8 cellular contexts compared by ENCODE assay signal in genomic region chr20:3786665-3787639, GRCh38. TPM values are rescaled to one million over a fixed set of nuclear protein-coding genes. Genes with fewer than 3 reads are reported as not detected.
DNase-seq lines count a peak whose midpoint lies in the region; ATAC-seq, FAIRE-seq and TF ChIP-seq lines count a peak whose summit lies in the region.

CENPB (minus strand) TSS chr20:3786740; CDS start chr20:3786483, 257 bp downstream.

- H3K4me3 Mint-ChIP-seq in activated T-helper 2 cell treated with anti-CD3 and anti-CD28 coated beads, Interferon-gamma antibody, Interleukin-2, Interleukin-4, amounts not matched to agents 10 μg/mL and 5 μg/mL and 100 μg/mL, durations not matched to agents 14 hours and 24 hours and 36 hours (ENCODE audit: low read depth), result peak within 1 kb of the TSS; percentile 83
- peak within 1 kb of the TSS; percentile 79 for H3K4me3 Mint-ChIP-seq in natural killer cell treated with Interleukin-12 subunit alpha and Interleukin-12 subunit beta and Interleukin-15 and Interleukin-18, amount 100 ng/mL, for 72 hours

- intact Hi-C loops in activated T-helper 2 cell treated with anti-CD3 and anti-CD28 coated beads, Interferon-gamma antibody, Interleukin-2, Interleukin-4, amounts not matched to agents 10 μg/mL and 5 μg/mL and 100 μg/mL, durations not matched to agents 14 hours and 24 hours and 36 hours (cut with micrococcal nuclease), result loop anchor here (1.0 to 2.0 kb wide), 5 partner anchors 9 to 68 kb away; partner anchors contain the start of genes AP5S1, CDC25B and MAVS

- FAIRE-seq in RCC 7860 (lab: Jason Lieb, UNC), result no peak

- peaks cover 31% of the 10 kb centered on the region for H3K4me1 Mint-ChIP-seq in activated T-helper 2 cell treated with anti-CD3 and anti-CD28 coated beads, Interferon-gamma antibody, Interleukin-2, Interleukin-4, amounts not matched to agents 10 μg/mL and 5 μg/mL and 100 μg/mL, durations not matched to agents 14 hours and 24 hours and 36 hours (ENCODE audit: low read depth)
- peaks cover 26 to 31% of the 10 kb centered on the region in 2 donors for H3K4me1 Mint-ChIP-seq in natural killer cell treated with Interleukin-12 subunit alpha and Interleukin-12 subunit beta and Interleukin-15 and Interleukin-18, amount 100 ng/mL, for 72 hours (ENCODE audit: low read depth in 2 of 2)

- peak within 1 kb of the TSS; percentile 69 for H3K4me3 ChIP-seq in fibroblast of pulmonary artery (replicated peaks; ENCODE audit: low read depth, low read length)

- peak within 1 kb of the TSS; percentile 8 for H3K27ac Mint-ChIP-seq in activated T-helper 2 cell treated with anti-CD3 and anti-CD28 coated beads, Interferon-gamma antibody, Interleukin-2, Interleukin-4, amounts not matched to agents 10 μg/mL and 5 μg/mL and 100 μg/mL, durations not matched to agents 14 hours and 24 hours and 36 hours
- H3K27ac Mint-ChIP-seq in natural killer cell treated with Interleukin-12 subunit alpha and Interleukin-12 subunit beta and Interleukin-15 and Interleukin-18, amount 100 ng/mL, for 72 hours, result peak within 1 kb of the TSS; percentile 64 to 81

- DNase-seq in DMS53 treated with DMSO at 0.1 percent for 48 hours (lab: John Stamatoyannopoulos, UW; ENCODE audit: unreplicated experiment), result peak; percentile 77
- DNase-seq in KG1 (lab: John Stamatoyannopoulos, UW), result peak; percentile 34
- DNase-seq in RCC 7860 (ENCODE audit: low spot score), result peak; percentile 58
- peak; percentile 88 for DNase-seq in activated T-helper 2 cell treated with anti-CD3 and anti-CD28 coated beads, Interferon-gamma antibody, Interleukin-2, Interleukin-4, amounts not matched to agents 10 μg/mL and 5 μg/mL and 100 μg/mL, durations not matched to agents 14 hours and 24 hours and 36 hours (ENCODE audit: low spot score)
- peak; percentile 83 for DNase-seq in fibroblast of pulmonary artery (ENCODE audit: low read depth)
- peak; percentile 94 for DNase-seq in natural killer cell treated with Interleukin-12 subunit alpha and Interleukin-12 subunit beta and Interleukin-15 and Interleukin-18, amount 100 ng/mL, for 72 hours (ENCODE audit: low spot score)
- peak; percentile 97 for DNase-seq in stimulated activated naive CD8-positive, alpha-beta T cell treated with anti-CD3 and anti-CD28 coated beads, Interleukin-15, Interleukin-2, amounts not matched to agents 100 U/mL and 50 U/mL, for 24 hours

- no peaks in the 10 kb centered on the region for H3K27me3 Mint-ChIP-seq in activated T-helper 2 cell treated with anti-CD3 and anti-CD28 coated beads, Interferon-gamma antibody, Interleukin-2, Interleukin-4, amounts not matched to agents 10 μg/mL and 5 μg/mL and 100 μg/mL, durations not matched to agents 14 hours and 24 hours and 36 hours (ENCODE audit: low read depth)
- no peaks in the 10 kb centered on the region for H3K27me3 Mint-ChIP-seq in natural killer cell treated with Interleukin-12 subunit alpha and Interleukin-12 subunit beta and Interleukin-15 and Interleukin-18, amount 100 ng/mL, for 72 hours

- peaks cover 16% of the 10 kb centered on the region for H3K36me3 Mint-ChIP-seq in activated T-helper 2 cell treated with anti-CD3 and anti-CD28 coated beads, Interferon-gamma antibody, Interleukin-2, Interleukin-4, amounts not matched to agents 10 μg/mL and 5 μg/mL and 100 μg/mL, durations not matched to agents 14 hours and 24 hours and 36 hours (ENCODE audit: low read depth)
- no peaks in the 10 kb centered on the region for H3K36me3 Mint-ChIP-seq in natural killer cell treated with Interleukin-12 subunit alpha and Interleukin-12 subunit beta and Interleukin-15 and Interleukin-18, amount 100 ng/mL, for 72 hours

- peak; percentile 31 for TF ChIP-seq CTCF in fibroblast of pulmonary artery (IDR thresholded peaks at IDR 0.05; ENCODE audit: low read length, missing control alignments)

- H3K9me3 Mint-ChIP-seq in activated T-helper 2 cell treated with anti-CD3 and anti-CD28 coated beads, Interferon-gamma antibody, Interleukin-2, Interleukin-4, amounts not matched to agents 10 μg/mL and 5 μg/mL and 100 μg/mL, durations not matched to agents 14 hours and 24 hours and 36 hours, result no peaks in the 10 kb centered on the region
- H3K9me3 Mint-ChIP-seq in natural killer cell treated with Interleukin-12 subunit alpha and Interleukin-12 subunit beta and Interleukin-15 and Interleukin-18, amount 100 ng/mL, for 72 hours, result no peaks in the 10 kb centered on the region

- ATAC-seq in GM21576 (IDR thresholded peaks at IDR 0.05; ENCODE audit: unreplicated experiment), result peak; percentile 80
- peak; percentile 96 to 98 for ATAC-seq in natural killer cell treated with Interleukin-12 subunit alpha and Interleukin-12 subunit beta and Interleukin-15 and Interleukin-18, amount 100 ng/mL, for 72 hours
- peak; percentile 93 for ATAC-seq in stimulated activated naive CD8-positive, alpha-beta T cell treated with anti-CD3 and anti-CD28 coated beads, Interleukin-15, Interleukin-2, amounts not matched to agents 100 U/mL and 50 U/mL, for 24 hours

RNA-seq across cellular contexts. Expression of gene CENPB, which starts in this region (rescaled TPM):
- total RNA-seq in activated T-helper 2 cell treated with anti-CD3 and anti-CD28 coated beads, Interferon-gamma antibody, Interleukin-2, Interleukin-4, amounts not matched to agents 10 μg/mL and 5 μg/mL and 100 μg/mL, durations not matched to agents 14 hours and 24 hours and 36 hours, result 66.1 and 68.9 TPM in 2 replicates
- total RNA-seq in natural killer cell treated with Interleukin-12 subunit alpha and Interleukin-12 subunit beta and Interleukin-15 and Interleukin-18, amount 100 ng/mL, for 72 hours, result 100 to 1,000 TPM in 1 of 2 donors, 10 to 100 TPM in 1; 75.4 to 118 TPM

Comparison
In these comparisons a context has a peak if more than half of its experiments do, and no peak if none do; other contexts are left out.
1. Peak in every context shown above with its lines: DNase-seq, ATAC-seq and H3K4me3 ChIP-seq.
2. DNase-seq: peak in every context shown above with its lines; median percentile 97 in stimulated activated naive CD8-positive, alpha-beta T cell treated with anti-CD3 and anti-CD28 coated beads, Interleukin-15, Interleukin-2, amounts not matched to agents 100 U/mL and 50 U/mL, for 24 hours; 94 in natural killer cell treated with Interleukin-12 subunit alpha and Interleukin-12 subunit beta and Interleukin-15 and Interleukin-18, amount 100 ng/mL, for 72 hours; 88 in activated T-helper 2 cell treated with anti-CD3 and anti-CD28 coated beads, Interferon-gamma antibody, Interleukin-2, Interleukin-4, amounts not matched to agents 10 μg/mL and 5 μg/mL and 100 μg/mL, durations not matched to agents 14 hours and 24 hours and 36 hours; 83 in fibroblast of pulmonary artery; 77 in DMS53 treated with DMSO at 0.1 percent for 48 hours; 58 in RCC 7860; 34 in KG1.